Comparison of ENCODE assay signal across 9 cellular contexts in genomic region chr3:42067324-42067723, GRCh38. TPM values are rescaled to one million over a fixed set of nuclear protein-coding genes. Genes with fewer than 3 reads are reported as not detected.
DNase-seq lines count a peak whose midpoint lies in the region; ATAC-seq and TF ChIP-seq lines count a peak whose summit lies in the region.
"Had no signal": no experiment of that assay in that cellular context is flagged by ENCODE, and none has a peak within 500 bp of the region (broad histone marks: within the 10 kb centered on the region; RNA-seq: fewer than 3 reads in every experiment).

No MANE protein-coding gene starts in this region.

- H3K4ac ChIP-seq in IMR-90 (ENCODE audit: low read depth, low read length) = no peak overlapping the region

- H3K9me1 ChIP-seq in IMR-90 (ENCODE audit: insufficient read depth, low read length) = peaks cover 39% of the 10 kb centered on the region

- H3K18ac ChIP-seq in IMR-90 (ENCODE audit: low read depth, low read length) = peak overlapping the region; percentile 33

- TF ChIP-seq CTCF in IMR-90 (conservative IDR thresholded peaks at IDR 0.05; ENCODE audit: low read depth, low read length) (no peak), fibroblast of mammary gland (conservative IDR thresholded peaks at IDR 0.05; ENCODE audit: control insufficient read depth, insufficient read depth, low read depth, low read length) (no peak)

- peak overlapping the region in 2 of 10 experiments; percentile 2 to 7; a peak in 2 of 20 replicates for H3K4me3 ChIP-seq in BLaER1 treated with 17β-estradiol and CSF1 and Interleukin-3, amounts not matched to agents 10 nM and 100 nM
- H3K4me3 ChIP-seq in IMR-90 (ENCODE audit: insufficient read depth, low read depth, low read length) = no peak overlapping the region
- no peak overlapping the region for H3K4me3 ChIP-seq in fibroblast of mammary gland (ENCODE audit: control insufficient read depth, low read depth, low read length)

- peaks cover 5 to 75% (median 43%) of the 10 kb centered on the region in 11 experiments; a peak in 13 of 22 replicates for H4K20me1 ChIP-seq in BLaER1 treated with 17β-estradiol and CSF1 and Interleukin-3, amounts not matched to agents 10 nM and 100 nM
- H4K20me1 ChIP-seq in IMR-90 (ENCODE audit: insufficient read depth, low read length) = peaks cover 3% of the 10 kb centered on the region

- H3K23ac ChIP-seq in IMR-90 (ENCODE audit: low read depth, low read length) = peak overlapping the region; percentile 32; the same call in 1 of the 2 replicates

- H3K9ac ChIP-seq in BLaER1 treated with 17β-estradiol and CSF1 and Interleukin-3, amounts not matched to agents 10 nM and 100 nM = peak overlapping the region; percentile 6 to 89 (median 50); a peak in 17 of 22 replicates
- 0 out of 2 replicates have a peak overlapping the region, but pooled peaks have one; percentile 1 for H3K9ac ChIP-seq in IMR-90 (ENCODE audit: low read depth, low read length)

- no peaks in the 10 kb centered on the region for H3K27me3 ChIP-seq in BLaER1 treated with 17β-estradiol and CSF1 and Interleukin-3, amounts not matched to agents 10 nM and 100 nM
- no peaks in the 10 kb centered on the region for H3K27me3 ChIP-seq in IMR-90 (ENCODE audit: control insufficient read depth, insufficient read depth, low read length)

- intact Hi-C loops in IMR-90 (cut with micrococcal nuclease) = loop anchor here (5.0 kb wide), 1 partner anchor 55 kb away; no protein-coding TSS in a partner anchor

- H2BK15ac ChIP-seq in IMR-90 (ENCODE audit: low read depth, low read length) = no peak overlapping the region

- H2BK120ac ChIP-seq in IMR-90 (ENCODE audit: low read depth, low read length) = 0 out of 2 replicates have a peak overlapping the region, but pooled peaks have one; percentile 2

- dilution Hi-C loops in IMR-90 (cut with HindIII; ENCODE audit: low sequenced_read_pairs, unreplicated experiment) = no loop called here

- H2AK5ac ChIP-seq in IMR-90 (ENCODE audit: low read depth, low read length) = no peak overlapping the region

- H4K5ac ChIP-seq in IMR-90 (ENCODE audit: low read depth, low read length) = no peak overlapping the region; the same call in 1 of the 2 replicates

- peaks cover 25% of the 10 kb centered on the region for H3K4me1 Mint-ChIP-seq in stimulated activated effector memory CD8-positive, alpha-beta T cell treated with anti-CD3 and anti-CD28 coated beads, Interleukin-12 subunit alpha, Interleukin-12 subunit beta, amount 100 ng/mL, for 72 hours

- ATAC-seq in GM21447 (IDR thresholded peaks at IDR 0.05; ENCODE audit: unreplicated experiment) (peak; percentile 93), IMR-90 (ENCODE audit: low read depth) (no peak)
- ATAC-seq in stimulated activated effector memory CD8-positive, alpha-beta T cell treated with anti-CD3 and anti-CD28 coated beads, Interleukin-12 subunit alpha, Interleukin-12 subunit beta, amount 100 ng/mL, for 72 hours = no peak

- peak overlapping the region; percentile 32 for H3K27ac Mint-ChIP-seq in stimulated activated effector memory CD8-positive, alpha-beta T cell treated with anti-CD3 and anti-CD28 coated beads, Interleukin-12 subunit alpha, Interleukin-12 subunit beta, amount 100 ng/mL, for 72 hours
- H3K27ac Mint-ChIP-seq: activated naive CD8-positive, alpha-beta T cell had no signal

- in situ Hi-C loops in IMR-90 (cut with MboI; ENCODE audit: low sequenced_read_pairs) = no loop called here

- H2AK9ac ChIP-seq in IMR-90 (replicated peaks; ENCODE audit: low read depth, low read length, poor library complexity) = no peak overlapping the region

- POLR2A ChIA-PET in IMR-90 (lab: Charles Lee; ENCODE audit: unreplicated experiment) = no interaction called here

- no CpG with 5 or more reads among the region's 3 CpGs for WGBS in IMR-90 (ENCODE audit: extremely low coverage in 2 of 2, insufficient read length in 1 of 2), 2 experiments

- no TSS peak for BruUV-seq in IMR-90 (replicated peaks; lab: Mats Ljungman, UMichigan)

- H3K79me1 ChIP-seq in IMR-90 (ENCODE audit: low read depth in 1 of 2, low read length in 2 of 2) = peaks cover 44 to 85% of the 10 kb centered on the region in 2 experiments

- H4K91ac ChIP-seq in IMR-90 (ENCODE audit: insufficient read depth, low read depth, low read length) = no peak overlapping the region

- H4K8ac ChIP-seq in IMR-90 (ENCODE audit: low read depth in 2 of 2, low read length in 2 of 2) = no peak overlapping the region

- H3K9me3 ChIP-seq in BLaER1 treated with 17β-estradiol and CSF1 and Interleukin-3, amounts not matched to agents 10 nM and 100 nM (replicated peaks in 1 of 11) = no peaks in the 10 kb centered on the region
- H3K9me3 ChIP-seq in IMR-90 (ENCODE audit: control insufficient read depth, insufficient read depth, low read length) = no peaks in the 10 kb centered on the region

- CTCF ChIA-PET in IMR-90 (lab: Yijun Ruan, JAX) = interaction anchor here (0.6 to 1.0 kb wide), 5 partner anchors 14 to 145 kb away, joined by 3 to 6 read pairs (median 3); no protein-coding TSS in a partner anchor

- peak overlapping the region; percentile 25; the same call in 1 of the 2 replicates for H3K14ac ChIP-seq in IMR-90 (replicated peaks; ENCODE audit: low read depth, low read length)

- H3K4me3 Mint-ChIP-seq in stimulated activated effector memory CD8-positive, alpha-beta T cell treated with anti-CD3 and anti-CD28 coated beads, Interleukin-12 subunit alpha, Interleukin-12 subunit beta, amount 100 ng/mL, for 72 hours = no peak overlapping the region
- H3K4me3 Mint-ChIP-seq: activated naive CD8-positive, alpha-beta T cell had no signal

- peak overlapping the region; percentile 47 for H2BK5ac ChIP-seq in IMR-90 (ENCODE audit: low read depth, low read length, poor library complexity, severe bottlenecking)

- no peak overlapping the region for H2AFZ ChIP-seq in IMR-90 (replicated peaks; ENCODE audit: low read length, poor library complexity)

- no peaks in the 10 kb centered on the region for H3K36me3 Mint-ChIP-seq in stimulated activated effector memory CD8-positive, alpha-beta T cell treated with anti-CD3 and anti-CD28 coated beads, Interleukin-12 subunit alpha, Interleukin-12 subunit beta, amount 100 ng/mL, for 72 hours
- H3K36me3 Mint-ChIP-seq: activated naive CD8-positive, alpha-beta T cell had no signal

- H3K4me1 ChIP-seq in BLaER1 treated with 17β-estradiol and CSF1 and Interleukin-3, amounts not matched to agents 10 nM and 100 nM = peaks cover 63 to 88% (median 78%) of the 10 kb centered on the region in 10 experiments
- peaks cover 28% of the 10 kb centered on the region for H3K4me1 ChIP-seq in IMR-90 (ENCODE audit: control insufficient read depth, insufficient read depth, low read length)

- H3K27ac ChIP-seq in BLaER1 treated with 17β-estradiol and CSF1 and Interleukin-3, amounts not matched to agents 10 nM and 100 nM = peak overlapping the region in 10 of 11 experiments; percentile 56 to 98 (median 70); a peak in 21 of 22 replicates
- peak overlapping the region; percentile 34; the same call in 1 of the 2 replicates for H3K27ac ChIP-seq in IMR-90 (ENCODE audit: insufficient read depth, low read length)

- TF ChIP-seq RAD21 in IMR-90 (IDR thresholded peaks at IDR 0.05; ENCODE audit: low read length) = 0 out of 2 replicates have a peak, but pooled peaks have one; percentile 6

- peak; percentile 63 for DNase-seq in IMR-90
- peak; percentile 65 for DNase-seq in fibroblast of mammary gland (ENCODE audit: low read depth)
- DNase-seq in stimulated activated effector memory CD8-positive, alpha-beta T cell treated with anti-CD3 and anti-CD28 coated beads, Interleukin-12 subunit alpha, Interleukin-12 subunit beta, amount 100 ng/mL, for 72 hours (ENCODE audit: low spot score in 2 of 2) = no peak
- no peak for DNase-seq in GM03348 (ENCODE audit: low spot score)
- DNase-seq in SHP77 (lab: John Stamatoyannopoulos, UW) = no peak
- no peak for DNase-seq in NCI-H2029 treated with DMSO at 0.1 percent for 48 hours (lab: John Stamatoyannopoulos, UW)

- peak overlapping the region; percentile 73 to 89 (median 81) for H3K4me2 ChIP-seq in BLaER1 treated with 17β-estradiol and CSF1 and Interleukin-3, amounts not matched to agents 10 nM and 100 nM
- H3K4me2 ChIP-seq in IMR-90 (ENCODE audit: low read depth, low read length) = peak overlapping the region; percentile 37

- no peak for TF ChIP-seq POLR2A in IMR-90 (IDR thresholded peaks at IDR 0.05; ENCODE audit: low read depth, low read length)

- H3K9me3 Mint-ChIP-seq in stimulated activated effector memory CD8-positive, alpha-beta T cell treated with anti-CD3 and anti-CD28 coated beads, Interleukin-12 subunit alpha, Interleukin-12 subunit beta, amount 100 ng/mL, for 72 hours = no peaks in the 10 kb centered on the region

- no peak overlapping the region for H3K56ac ChIP-seq in IMR-90 (ENCODE audit: extremely low read depth, insufficient read depth, low read length)

- H2BK20ac ChIP-seq in IMR-90 (ENCODE audit: low read depth, low read length) = no peak overlapping the region

- H3K36me3 ChIP-seq in BLaER1 treated with 17β-estradiol and CSF1 and Interleukin-3, amounts not matched to agents 10 nM and 100 nM = peaks cover 0 to 4% (median 0%) of the 10 kb centered on the region in 11 experiments; a peak in 2 of 22 replicates
- no peaks in the 10 kb centered on the region for H3K36me3 ChIP-seq in IMR-90 (ENCODE audit: control insufficient read depth, insufficient read depth, low read length)

TF ChIP-seq in IMR-90, 13 proteins besides CTCF, POLR2A, EP300 and RAD21 (continues in another document):
- TF ChIP-seq RFX5 (IDR thresholded peaks at IDR 0.05; ENCODE audit: low read depth, low read length) = no peak
- no peak for TF ChIP-seq NFE2L2 (IDR thresholded peaks at IDR 0.05; ENCODE audit: low read depth, low read length)
- no peak for TF ChIP-seq BHLHE40 (IDR thresholded peaks at IDR 0.05; ENCODE audit: low read depth, low read length)
- TF ChIP-seq MAFK (IDR thresholded peaks at IDR 0.05; ENCODE audit: low read depth, low read length) = no peak
- no peak for TF ChIP-seq FOS (IDR thresholded peaks at IDR 0.05; ENCODE audit: low read depth, low read length)
- TF ChIP-seq MXI1 (IDR thresholded peaks at IDR 0.05; ENCODE audit: borderline replicate concordance, low read depth, low read length) = no peak
- TF ChIP-seq SMC3 (IDR thresholded peaks at IDR 0.05; ENCODE audit: low read depth, low read length) = no peak
- TF ChIP-seq CEBPB (IDR thresholded peaks at IDR 0.05; ENCODE audit: low read depth, low read length) = no peak
- no peak for TF ChIP-seq RCOR1 (IDR thresholded peaks at IDR 0.05; ENCODE audit: insufficient replicate concordance, low read length)
- TF ChIP-seq CHD1 (IDR thresholded peaks at IDR 0.05; ENCODE audit: low read depth, low read length) = no peak
- TF ChIP-seq MAZ (IDR thresholded peaks at IDR 0.05; ENCODE audit: borderline replicate concordance, low read depth, low read length) = no peak

RNA-seq across cellular contexts. Expression of gene TRAK1, which starts 23.8 kb away (rescaled TPM):
- 26.7 and 28.1 TPM in 2 replicates for total RNA-seq in IMR-90 (2012; rRNA removed)
- polyA plus RNA-seq in IMR-90 (2012; rRNA removed) = 21.7 and 25.6 TPM in 2 replicates
- polyA plus RNA-seq in IMR-90 (2012; cell fraction: cytosol; rRNA removed) = 11.6 and 17.8 TPM in 2 replicates
- polyA plus RNA-seq in IMR-90 (2012; cell fraction: nucleus; rRNA removed; ENCODE audit: low replicate concordance) = 30.8 and 31.5 TPM in 2 replicates

Comparison
In these comparisons a context has a peak if more than half of its experiments do, and no peak if none do; other contexts are left out.
1. DNase-seq: peak in IMR-90 (single experiment) and fibroblast of mammary gland (single experiment); none in stimulated activated effector memory CD8-positive, alpha-beta T cell treated with anti-CD3 and anti-CD28 coated beads, Interleukin-12 subunit alpha, Interleukin-12 subunit beta, amount 100 ng/mL, for 72 hours (0 of 2), GM03348 (single experiment), SHP77 (0 of 2) and NCI-H2029 treated with DMSO at 0.1 percent for 48 hours (single experiment).